1 cellular context compared by ENCODE assay signal in genomic region chr1:29513357-29513756, GRCh38.
TF ChIP-seq lines count a peak whose summit lies in the region.

No MANE protein-coding gene starts in this region.

TF ChIP-seq in GM23338, 12 proteins besides CTCF, POLR2A, EP300 and RAD21 (continued from another document):
- TF ChIP-seq, protein P1, sequence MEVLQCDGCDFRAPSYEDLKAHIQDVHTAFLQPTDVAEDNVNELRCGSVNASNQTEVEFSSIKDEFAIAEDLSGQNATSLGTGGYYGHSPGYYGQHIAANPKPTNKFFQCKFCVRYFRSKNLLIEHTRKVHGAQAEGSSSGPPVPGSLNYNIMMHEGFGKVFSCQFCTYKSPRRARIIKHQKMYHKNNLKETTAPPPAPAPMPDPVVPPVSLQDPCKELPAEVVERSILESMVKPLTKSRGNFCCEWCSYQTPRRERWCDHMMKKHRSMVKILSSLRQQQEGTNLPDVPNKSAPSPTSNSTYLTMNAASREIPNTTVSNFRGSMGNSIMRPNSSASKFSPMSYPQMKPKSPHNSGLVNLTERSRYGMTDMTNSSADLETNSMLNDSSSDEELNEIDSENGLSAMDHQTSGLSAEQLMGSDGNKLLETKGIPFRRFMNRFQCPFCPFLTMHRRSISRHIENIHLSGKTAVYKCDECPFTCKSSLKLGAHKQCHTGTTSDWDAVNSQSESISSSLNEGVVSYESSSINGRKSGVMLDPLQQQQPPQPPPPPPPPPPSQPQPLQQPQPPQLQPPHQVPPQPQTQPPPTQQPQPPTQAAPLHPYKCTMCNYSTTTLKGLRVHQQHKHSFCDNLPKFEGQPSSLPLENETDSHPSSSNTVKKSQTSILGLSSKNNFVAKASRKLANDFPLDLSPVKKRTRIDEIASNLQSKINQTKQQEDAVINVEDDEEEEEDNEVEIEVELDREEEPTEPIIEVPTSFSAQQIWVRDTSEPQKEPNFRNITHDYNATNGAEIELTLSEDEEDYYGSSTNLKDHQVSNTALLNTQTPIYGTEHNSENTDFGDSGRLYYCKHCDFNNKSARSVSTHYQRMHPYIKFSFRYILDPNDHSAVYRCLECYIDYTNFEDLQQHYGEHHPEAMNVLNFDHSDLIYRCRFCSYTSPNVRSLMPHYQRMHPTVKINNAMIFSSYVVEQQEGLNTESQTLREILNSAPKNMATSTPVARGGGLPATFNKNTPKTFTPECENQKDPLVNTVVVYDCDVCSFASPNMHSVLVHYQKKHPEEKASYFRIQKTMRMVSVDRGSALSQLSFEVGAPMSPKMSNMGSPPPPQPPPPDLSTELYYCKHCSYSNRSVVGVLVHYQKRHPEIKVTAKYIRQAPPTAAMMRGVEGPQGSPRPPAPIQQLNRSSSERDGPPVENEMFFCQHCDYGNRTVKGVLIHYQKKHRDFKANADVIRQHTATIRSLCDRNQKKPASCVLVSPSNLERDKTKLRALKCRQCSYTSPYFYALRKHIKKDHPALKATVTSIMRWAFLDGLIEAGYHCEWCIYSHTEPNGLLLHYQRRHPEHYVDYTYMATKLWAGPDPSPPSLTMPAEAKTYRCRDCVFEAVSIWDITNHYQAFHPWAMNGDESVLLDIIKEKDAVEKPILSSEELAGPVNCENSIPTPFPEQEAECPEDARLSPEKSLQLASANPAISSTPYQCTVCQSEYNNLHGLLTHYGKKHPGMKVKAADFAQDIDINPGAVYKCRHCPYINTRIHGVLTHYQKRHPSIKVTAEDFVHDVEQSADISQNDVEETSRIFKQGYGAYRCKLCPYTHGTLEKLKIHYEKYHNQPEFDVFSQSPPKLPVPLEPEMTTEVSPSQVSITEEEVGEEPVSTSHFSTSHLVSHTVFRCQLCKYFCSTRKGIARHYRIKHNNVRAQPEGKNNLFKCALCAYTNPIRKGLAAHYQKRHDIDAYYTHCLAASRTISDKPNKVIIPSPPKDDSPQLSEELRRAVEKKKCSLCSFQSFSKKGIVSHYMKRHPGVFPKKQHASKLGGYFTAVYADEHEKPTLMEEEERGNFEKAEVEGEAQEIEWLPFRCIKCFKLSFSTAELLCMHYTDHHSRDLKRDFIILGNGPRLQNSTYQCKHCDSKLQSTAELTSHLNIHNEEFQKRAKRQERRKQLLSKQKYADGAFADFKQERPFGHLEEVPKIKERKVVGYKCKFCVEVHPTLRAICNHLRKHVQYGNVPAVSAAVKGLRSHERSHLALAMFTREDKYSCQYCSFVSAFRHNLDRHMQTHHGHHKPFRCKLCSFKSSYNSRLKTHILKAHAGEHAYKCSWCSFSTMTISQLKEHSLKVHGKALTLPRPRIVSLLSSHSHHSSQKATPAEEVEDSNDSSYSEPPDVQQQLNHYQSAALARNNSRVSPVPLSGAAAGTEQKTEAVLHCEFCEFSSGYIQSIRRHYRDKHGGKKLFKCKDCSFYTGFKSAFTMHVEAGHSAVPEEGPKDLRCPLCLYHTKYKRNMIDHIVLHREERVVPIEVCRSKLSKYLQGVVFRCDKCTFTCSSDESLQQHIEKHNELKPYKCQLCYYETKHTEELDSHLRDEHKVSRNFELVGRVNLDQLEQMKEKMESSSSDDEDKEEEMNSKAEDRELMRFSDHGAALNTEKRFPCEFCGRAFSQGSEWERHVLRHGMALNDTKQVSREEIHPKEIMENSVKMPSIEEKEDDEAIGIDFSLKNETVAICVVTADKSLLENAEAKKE (CRISPR knock-in tag; IDR thresholded peaks at IDR 0.05) = no peak
- TF ChIP-seq STAT1 (IDR thresholded peaks at IDR 0.05; ENCODE audit: unreplicated experiment) (no peak), JUNB (IDR thresholded peaks at IDR 0.05; ENCODE audit: unreplicated experiment) (no peak), ETS1 (IDR thresholded peaks at IDR 0.05) (no peak)
